In the genomic region with DNA sequence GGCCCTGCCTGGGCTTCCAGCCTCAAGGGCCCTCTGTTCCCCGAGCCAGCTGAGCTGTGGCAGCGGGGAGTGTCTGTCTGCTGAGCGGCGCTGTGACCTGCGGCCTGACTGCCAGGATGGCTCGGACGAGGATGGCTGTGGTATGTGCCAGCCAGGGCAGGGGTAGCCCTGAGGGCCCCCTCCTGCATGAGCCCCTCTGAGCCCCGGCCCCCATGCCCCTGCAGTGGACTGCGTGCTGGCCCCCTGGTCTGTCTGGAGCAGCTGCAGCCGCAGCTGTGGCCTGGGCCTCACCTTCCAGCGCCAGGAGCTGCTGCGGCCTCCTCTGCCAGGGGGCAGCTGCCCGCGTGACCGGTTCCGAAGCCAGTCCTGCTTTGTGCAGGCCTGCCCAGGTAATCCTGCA, we compare ENCODE assay signal across 35 cellular contexts. TPM values are rescaled to one million over a fixed set of nuclear protein-coding genes. Genes with fewer than 3 reads are reported as not detected.
"Had no signal": no experiment of that assay in that cellular context is flagged by ENCODE, and none has a peak within 500 bp of the region (broad histone marks: within the 10 kb centered on the region; RNA-seq: fewer than 3 reads in every experiment).

No MANE protein-coding gene starts in this region.

- H3K4me3 ChIP-seq: MG63 had no signal

- H3K27ac ChIP-seq: KMS-11 had no signal

- H3K27me3 ChIP-seq: MG63 had no signal

- H3K4me2 ChIP-seq: KMS-11 had no signal

- H3K9ac ChIP-seq: KMS-11 had no signal

- H3K36me3 ChIP-seq: MG63 had no signal

- H3K9me3 ChIP-seq: MG63 had no signal

- DNase-seq: Karpas-422, Kasumi-1, MG63, MM.1S, MV-4-11, NCI-H1048, NCI-H1092, NCI-H1092 treated with DMSO at 0.1 percent for 48 hours, NCI-H1105, NCI-H1105 treated with DMSO at 0.1 percent for 48 hours, NCI-H1417, NCI-H1417 treated with DMSO at 0.1 percent for 48 hours, NCI-H1436, NCI-H1436 treated with DMSO at 0.1 percent for 48 hours, NCI-H146, NCI-H1694, NCI-H1694 treated with DMSO at 0.1 percent for 48 hours, NCI-H187, NCI-H187 treated with DMSO at 0.1 percent for 48 hours, NCI-H1930, NCI-H2029, NCI-H2029 treated with DMSO at 0.1 percent for 48 hours, NCI-H2081, NCI-H2081 treated with DMSO at 0.1 percent for 48 hours, NCI-H2107, NCI-H2171, NCI-H2171 treated with DMSO at 0.1 percent for 48 hours, NCI-H2227 treated with DMSO at 0.1 percent for 48 hours, NCI-H226, NCI-H345, NCI-H446, NCI-H446 treated with DMSO at 0.1 percent for 48 hours, NCI-H510A had no signal

RNA-seq across cellular contexts. Expression of a gene that starts 28.4 kb away (rescaled TPM):
- total RNA-seq: LHCN-M2 had no signal
